Comparison of ENCODE assay signal across 27 cellular contexts in genomic region chr6:44706011-44706410, GRCh38.
DNase-seq lines count a peak whose midpoint lies in the region; ATAC-seq, FAIRE-seq and TF ChIP-seq lines count a peak whose summit lies in the region.
"Had no signal": no experiment of that assay in that cellular context is flagged by ENCODE, and none has a peak within 500 bp of the region (broad histone marks: within the 10 kb centered on the region; RNA-seq: fewer than 3 reads in every experiment).

No MANE protein-coding gene starts in this region.

- H3K23me2 ChIP-seq in H1 (ENCODE audit: low read depth, low read length) = peaks cover 2% of the 10 kb centered on the region; the same call in 1 of the 2 replicates

- DNase-seq in GM23338 (ENCODE audit: low spot score) (no peak), WERI-Rb-1 (peak; percentile 95), H1 (ENCODE audit: low read depth in 1 of 2, low spot score in 2 of 2) (no peak), neural progenitor cell (ENCODE audit: low spot score) (peak; percentile 15), NCI-H2171 treated with DMSO at 0.1 percent for 48 hours (lab: John Stamatoyannopoulos, UW) (no peak)
- DNase-seq in activated CD4-positive, alpha-beta T cell treated with anti-CD3 and anti-CD28 coated beads for 4 hours = no peak
- DNase-seq: 8988T; ACHN; AML-193; BE2C; CD4-positive, alpha-beta T cell; CD8-positive, alpha-beta memory T cell; DMS 273 treated with DMSO at 0.1 percent for 48 hours; DMS79; EL; GDM1; GM23248; HFFc6 had no signal

- H2BK120ac ChIP-seq in H1 (replicated peaks; ENCODE audit: low read depth, low read length) = no peak overlapping the region

- CTCF ChIA-PET in H1 (lab: Charles Lee; ENCODE audit: partially characterized antibody) = interaction anchor here (1.2 to 1.6 kb wide), 3 partner anchors 9 to 75 kb away, joined by 3 to 10 read pairs (median 5); no protein-coding TSS in a partner anchor

- no peak for TF ChIP-seq CTCF in GM23338 (conservative IDR thresholded peaks at IDR 0.05; ENCODE audit: low read depth in 2 of 2)
- TF ChIP-seq CTCF in WERI-Rb-1 (IDR thresholded peaks at IDR 0.05; ENCODE audit: low read depth, low read length) = no peak
- no peak for TF ChIP-seq CTCF in H1 (IDR thresholded peaks at IDR 0.05; ENCODE audit: control extremely low read depth in 1 of 3, insufficient read depth in 1 of 3, low read depth in 1 of 3, low read length in 3 of 3)
- no peak for TF ChIP-seq CTCF in neural progenitor cell (IDR thresholded peaks at IDR 0.05)

- no peak overlapping the region for H3K4me3 ChIP-seq in GM23338
- peak overlapping the region; percentile 2; the same call in 1 of the 2 replicates for H3K4me3 ChIP-seq in WERI-Rb-1 (ENCODE audit: low read depth, low read length)
- H3K4me3 ChIP-seq in H1 (ENCODE audit: extremely low read depth in 1 of 4, insufficient read depth in 2 of 4, low read depth in 3 of 4, low read length in 4 of 4) = no peak overlapping the region
- no peak overlapping the region for H3K4me3 ChIP-seq in neural progenitor cell
- H3K4me3 ChIP-seq: A549; BLaER1 treated with 17β-estradiol and CSF1 and Interleukin-3, amounts not matched to agents 10 nM and 100 nM; GM12878; GM23248; HAP-1 had no signal

- H3K9me3 Mint-ChIP-seq in GM23338 = peaks cover 2% of the 10 kb centered on the region; the same call in 1 of the 3 replicates
- peaks cover 2% of the 10 kb centered on the region for H3K9me3 Mint-ChIP-seq in neural progenitor cell
- H3K9me3 Mint-ChIP-seq: CD4-positive, alpha-beta T cell; HFFc6 had no signal

- H3K4me1 ChIP-seq in GM23338 (ENCODE audit: insufficient read depth) = 0 out of 2 replicates have a peak, but pooled peaks cover 3% of the 10 kb centered on the region
- H3K4me1 ChIP-seq in H1 (replicated peaks in 1 of 4; ENCODE audit: control insufficient read depth in 3 of 4, insufficient read depth in 4 of 4, low read length in 3 of 4) = peaks cover 0 to 6% (median 2%) of the 10 kb centered on the region in 4 experiments; a peak in 3 of 7 replicates
- peaks cover 7% of the 10 kb centered on the region for H3K4me1 ChIP-seq in neural progenitor cell
- H3K4me1 ChIP-seq: A549; BLaER1 treated with 17β-estradiol and CSF1 and Interleukin-3, amounts not matched to agents 10 nM and 100 nM; HAP-1 had no signal

- H3K27ac Mint-ChIP-seq in GM23338 (0 out of 2 replicates have a peak overlapping the region, but pooled peaks have one; percentile 30), neural progenitor cell (peak overlapping the region; percentile 59)
- H3K27ac Mint-ChIP-seq: CD14-positive monocyte; CD4-positive, alpha-beta T cell; HFFc6 had no signal

- H3K9me2 ChIP-seq in GM23338 (ENCODE audit: insufficient read depth) = peaks cover 8% of the 10 kb centered on the region; the same call in 1 of the 2 replicates

- H3K79me2 ChIP-seq in GM23338 (replicated peaks; ENCODE audit: insufficient read depth) (no peaks in the 10 kb centered on the region), H1 (ENCODE audit: control insufficient read depth in 1 of 2, insufficient read depth in 2 of 2, low read length in 2 of 2) (no peaks in the 10 kb centered on the region), neural progenitor cell (ENCODE audit: low read depth) (no peaks in the 10 kb centered on the region)

- TF ChIP-seq POLR2A in H1 (IDR thresholded peaks at IDR 0.05; ENCODE audit: control extremely low read depth in 1 of 2, low read depth in 2 of 2, low read length in 2 of 2) = no peak

- no peak overlapping the region for H3K14ac ChIP-seq in H1 (ENCODE audit: insufficient read length)

- no peaks in the 10 kb centered on the region for H3K9me3 ChIP-seq in WERI-Rb-1 (ENCODE audit: severe bottlenecking)
- no peaks in the 10 kb centered on the region for H3K9me3 ChIP-seq in H1 (ENCODE audit: insufficient read depth in 2 of 2, low read depth in 1 of 2, low read length in 1 of 2)
- H3K9me3 ChIP-seq in neural progenitor cell (ENCODE audit: low read depth) = no peaks in the 10 kb centered on the region
- H3K9me3 ChIP-seq: A549, BE2C, HAP-1 had no signal

- TF ChIP-seq EP300 in H1 (IDR thresholded peaks at IDR 0.05; ENCODE audit: borderline replicate concordance in 1 of 2, low read depth in 2 of 2, low read length in 2 of 2) = no peak

- H3K27me3 Mint-ChIP-seq in GM23338 (ENCODE audit: insufficient read depth, low read depth, poor library complexity) (peaks cover 8% of the 10 kb centered on the region), neural progenitor cell (ENCODE audit: insufficient read depth, low read depth) (peaks cover 8% of the 10 kb centered on the region)
- H3K27me3 Mint-ChIP-seq: CD4-positive, alpha-beta T cell had no signal

- H3K27ac ChIP-seq in GM23338 (ENCODE audit: low read depth) (no peak overlapping the region), WERI-Rb-1 (peak overlapping the region; percentile 73), H1 (ENCODE audit: low read depth, low read length) (no peak overlapping the region), neural progenitor cell (no peak overlapping the region)
- H3K27ac ChIP-seq: A549; BLaER1 treated with 17β-estradiol and CSF1 and Interleukin-3, amounts not matched to agents 10 nM and 100 nM; GM23248 had no signal

- no peak overlapping the region for H4K91ac ChIP-seq in H1 (replicated peaks; ENCODE audit: insufficient read length, low read length)

- POLR2A ChIA-PET in H1 (lab: Charles Lee; ENCODE audit: partially characterized antibody) = no interaction called here

- no peaks in the 10 kb centered on the region for H3K79me1 ChIP-seq in H1 (ENCODE audit: low read depth, low read length)

- H4K5ac ChIP-seq in H1 (ENCODE audit: insufficient read length, low read depth, low read length) = no peak overlapping the region

- H2AFZ ChIP-seq in GM23338 (peak overlapping the region; percentile 23; the same call in 1 of the 2 replicates), H1 (ENCODE audit: low read length) (no peak overlapping the region), neural progenitor cell (replicated peaks) (no peak overlapping the region)
- H2AFZ ChIP-seq: GM23248 had no signal

- no peak overlapping the region for H2AK5ac ChIP-seq in H1 (ENCODE audit: low read depth, low read length)

- no peak overlapping the region for H3K4me3 Mint-ChIP-seq in GM23338
- H3K4me3 Mint-ChIP-seq in neural progenitor cell = no peak overlapping the region
- H3K4me3 Mint-ChIP-seq: CD14-positive monocyte; CD4-positive, alpha-beta T cell; CD8-positive, alpha-beta memory T cell; HFFc6 had no signal

- no peak overlapping the region for H2BK12ac ChIP-seq in H1 (ENCODE audit: low read depth, low read length)

- H3K36me3 Mint-ChIP-seq in GM23338 (ENCODE audit: low read depth) = no peaks in the 10 kb centered on the region
- H3K36me3 Mint-ChIP-seq in neural progenitor cell = no peaks in the 10 kb centered on the region
- H3K36me3 Mint-ChIP-seq: CD14-positive monocyte; CD8-positive, alpha-beta memory T cell had no signal

- TF ChIP-seq RAD21 in H1 (IDR thresholded peaks at IDR 0.05 in 1 of 2, conservative IDR thresholded peaks at IDR 0.05 in 1 of 2; ENCODE audit: low read depth in 2 of 2, low read length in 2 of 2) = no peak

- H3F3A ChIP-seq in GM23338 (replicated peaks; ENCODE audit: low read depth) (no peaks in the 10 kb centered on the region), neural progenitor cell (ENCODE audit: low read depth) (no peaks in the 10 kb centered on the region)

- no peak for ATAC-seq in GM23338
- ATAC-seq in SK-N-SH treated with all-trans-retinoic acid at 6 μM for 48 hours = no peak
- ATAC-seq in GM18517 (IDR thresholded peaks at IDR 0.05; ENCODE audit: unreplicated experiment) = no peak
- ATAC-seq: A549, GM12878 had no signal

- H3K4me2 ChIP-seq in GM23338 (no peak overlapping the region), H1 (ENCODE audit: insufficient read depth in 1 of 2, low read depth in 2 of 2, low read length in 2 of 2) (no peak overlapping the region), neural progenitor cell (no peak overlapping the region)
- H3K4me2 ChIP-seq: A549; BLaER1 treated with 17β-estradiol and CSF1 and Interleukin-3, amounts not matched to agents 10 nM and 100 nM had no signal

- no peak overlapping the region for H3K56ac ChIP-seq in H1 (replicated peaks; ENCODE audit: insufficient read length, low read depth, low read length)

- no peak for FAIRE-seq in H1 (lab: Jason Lieb, UNC)
- FAIRE-seq: A549, D721Med, GM12878, H54 had no signal

- H3K27me3 ChIP-seq in GM23338 (ENCODE audit: insufficient read depth) (no peaks in the 10 kb centered on the region), WERI-Rb-1 (ENCODE audit: insufficient read depth, low read depth, severe bottlenecking) (no peaks in the 10 kb centered on the region), H1 (replicated peaks in 1 of 4; ENCODE audit: control insufficient read depth in 3 of 4, extremely low read depth in 1 of 4, insufficient read depth in 3 of 4, low read length in 3 of 4) (no peaks in the 10 kb centered on the region), neural progenitor cell (no peaks in the 10 kb centered on the region)
- H3K27me3 ChIP-seq: BE2C; BLaER1 treated with 17β-estradiol and CSF1 and Interleukin-3, amounts not matched to agents 10 nM and 100 nM had no signal

- H3K4me1 Mint-ChIP-seq in GM23338 = peaks cover 13% of the 10 kb centered on the region
- H3K4me1 Mint-ChIP-seq in neural progenitor cell = peaks cover 23% of the 10 kb centered on the region
- H3K4me1 Mint-ChIP-seq: CD14-positive monocyte had no signal

- peak overlapping the region; percentile 6; the same call in 1 of the 2 replicates for H3K18ac ChIP-seq in H1 (ENCODE audit: extremely low read depth, low read length)

- no peak overlapping the region for H2BK20ac ChIP-seq in H1 (ENCODE audit: low read length)

- H3K9ac ChIP-seq in H1 (replicated peaks in 1 of 4; ENCODE audit: extremely low read depth in 1 of 4, low read depth in 3 of 4, low read length in 3 of 4) = no peak overlapping the region
- no peak overlapping the region for H3K9ac ChIP-seq in neural progenitor cell
- H3K9ac ChIP-seq: BLaER1 treated with 17β-estradiol and CSF1 and Interleukin-3, amounts not matched to agents 10 nM and 100 nM; GM23248 had no signal

- no peak overlapping the region for H2BK15ac ChIP-seq in H1 (ENCODE audit: low read length)

- no peak overlapping the region for H4K8ac ChIP-seq in H1 (ENCODE audit: extremely low read depth, insufficient read depth, low read length)

- H2BK5ac ChIP-seq in H1 (ENCODE audit: low read depth, low read length) = no peak overlapping the region

- 81% methylated on average over 5 of the region's 5 CpGs; no CpG with 5 or more reads in 1 of the 2 experiments for WGBS in H1 (ENCODE audit: extremely low coverage in 1 of 2, insufficient coverage in 1 of 2, insufficient read length in 1 of 2, insufficient replicate concordance in 2 of 2, low coverage in 1 of 2, low lambda C conversion rate in 2 of 2, missing lambda C conversion rate in 1 of 2), 2 experiments

- H4K20me1 ChIP-seq in GM23338 (replicated peaks; ENCODE audit: insufficient read depth) (no peaks in the 10 kb centered on the region), H1 (replicated peaks in 1 of 2; ENCODE audit: control insufficient read depth in 1 of 2, insufficient read depth in 2 of 2, low read length in 2 of 2) (no peaks in the 10 kb centered on the region), neural progenitor cell (ENCODE audit: low read depth) (no peaks in the 10 kb centered on the region)
- H4K20me1 ChIP-seq: BLaER1 treated with 17β-estradiol and CSF1 and Interleukin-3, amounts not matched to agents 10 nM and 100 nM had no signal

- H3K36me3 ChIP-seq in GM23338 (ENCODE audit: insufficient read depth) (no peaks in the 10 kb centered on the region), WERI-Rb-1 (no peaks in the 10 kb centered on the region), H1 (ENCODE audit: control insufficient read depth in 2 of 4, insufficient read depth in 4 of 4, low read length in 3 of 4) (no peaks in the 10 kb centered on the region), neural progenitor cell (no peaks in the 10 kb centered on the region)
- H3K36me3 ChIP-seq: BE2C; BLaER1 treated with 17β-estradiol and CSF1 and Interleukin-3, amounts not matched to agents 10 nM and 100 nM; HAP-1 had no signal

- H3K4ac ChIP-seq in H1 (replicated peaks; ENCODE audit: insufficient read length, low read depth, low read length) = no peak overlapping the region

- no peak overlapping the region for H3K23ac ChIP-seq in H1 (ENCODE audit: insufficient read length)

Comparison
In these comparisons a context has a peak if more than half of its experiments do, and no peak if none do; other contexts are left out.
1. DNase-seq: peak in WERI-Rb-1 (single experiment) and neural progenitor cell (single experiment); none in GM23338 (single experiment), H1 (0 of 2), NCI-H2171 treated with DMSO at 0.1 percent for 48 hours (single experiment) and activated CD4-positive, alpha-beta T cell treated with anti-CD3 and anti-CD28 coated beads for 4 hours (0 of 2).